18 cellular contexts compared by ENCODE assay signal in genomic region chr1:91129017-91129416, GRCh38.
"Had no signal": no experiment of that assay in that cellular context is flagged by ENCODE, and none has a peak within 500 bp of the region (broad histone marks: within the 10 kb centered on the region; RNA-seq: fewer than 3 reads in every experiment).

No MANE protein-coding gene starts in this region.

- DNase-seq: dermis blood vessel endothelial cell; dorsolateral prefrontal cortex; effector CD4-positive, alpha-beta T cell; effector memory CD4-positive, alpha-beta T cell; foreskin keratinocyte; heart left ventricle; hypothalamus; immature natural killer cell; islet precursor cell; kidney; kidney glomerular epithelial cell; left colon; left lung; left ventricle myocardium superior; lower lobe of right lung; mesenchymal stem cell; mucosa of descending colon had no signal

- ATAC-seq: foreskin keratinocyte, gastroesophageal sphincter, heart left ventricle, left colon, left lung, left ventricle myocardium superior, lower lobe of right lung, mucosa of descending colon had no signal
